1 cellular context compared by ENCODE assay signal in genomic region chr3:184912166-184912565, GRCh38.
TF ChIP-seq lines count a peak whose summit lies in the region.

No MANE protein-coding gene starts in this region.

TF ChIP-seq in GM23338, 12 proteins besides CTCF, POLR2A, EP300 and RAD21 (continued from another document):
- no peak for TF ChIP-seq REST (IDR thresholded peaks at IDR 0.05; ENCODE audit: unreplicated experiment)
- no peak for TF ChIP-seq STAT1 (IDR thresholded peaks at IDR 0.05; ENCODE audit: unreplicated experiment)
